Comparison of ENCODE assay signal across 19 cellular contexts in genomic region chr12:74782086-74782485, GRCh38.
DNase-seq lines count a peak whose midpoint lies in the region; ATAC-seq and TF ChIP-seq lines count a peak whose summit lies in the region.
"Had no signal": no experiment of that assay in that cellular context is flagged by ENCODE, and none has a peak within 500 bp of the region (broad histone marks: within the 10 kb centered on the region; RNA-seq: fewer than 3 reads in every experiment).

No MANE protein-coding gene starts in this region.

- peak overlapping the region in 3 of 5 experiments; percentile 11 to 64 (median 44) for H3K27ac Mint-ChIP-seq in brain

- H3K4me3 ChIP-seq in mesodermal cell (ENCODE audit: extremely low read depth, insufficient read depth, low read length, poor library complexity, severe bottlenecking) (no peak overlapping the region), skeletal muscle satellite cell (ENCODE audit: low read length) (no peak overlapping the region), MG63 (no peak overlapping the region)
- H3K4me3 ChIP-seq: K562 had no signal

- peak overlapping the region in 1 of 5 experiments; percentile 25 for H3K4me3 Mint-ChIP-seq in brain
- H3K4me3 Mint-ChIP-seq: CD4-positive, alpha-beta memory T cell had no signal

- peaks cover 30% of the 10 kb centered on the region for H3K4me1 Mint-ChIP-seq in brain
- H3K4me1 Mint-ChIP-seq: CD4-positive, alpha-beta memory T cell had no signal

- H3K9me3 Mint-ChIP-seq in brain: no peaks in the 10 kb centered on the region

- H3K4me2 ChIP-seq in skeletal muscle satellite cell (ENCODE audit: low read length): peak overlapping the region; percentile 18

- H3K9me3 ChIP-seq in mesodermal cell (ENCODE audit: control insufficient read depth, low read length) (no peaks in the 10 kb centered on the region), skeletal muscle satellite cell (replicated peaks; ENCODE audit: low read length) (no peaks in the 10 kb centered on the region), MG63 (no peaks in the 10 kb centered on the region)
- H3K9me3 ChIP-seq: BE2C had no signal

- DNase-seq in HT1080 (ENCODE audit: low read depth) (peak; percentile 14), MG63 (no peak), MV-4-11 (lab: John Stamatoyannopoulos, UW) (no peak)
- DNase-seq: BE2C; CD4-positive, alpha-beta memory T cell; DMS79 treated with DMSO at 0.1 percent for 48 hours; GOT3; NCI-H1092 treated with DMSO at 0.1 percent for 48 hours; NCI-H1694 treated with DMSO at 0.1 percent for 48 hours; NCI-H2107; NCI-H345; NCI-H526 treated with DMSO at 0.1 percent for 48 hours; NK-92 treated with Interleukin-12 subunit alpha and Interleukin-12 subunit beta, amount 100 ng/mL, for 24 hours; SHP77 had no signal

- peaks cover 5% of the 10 kb centered on the region for H3K27me3 Mint-ChIP-seq in brain
- H3K27me3 Mint-ChIP-seq: CD4-positive, alpha-beta memory T cell had no signal

- H3K27ac ChIP-seq in mesodermal cell (ENCODE audit: low read depth, low read length, severe bottlenecking): peak overlapping the region; percentile 76

- H3K27me3 ChIP-seq in skeletal muscle satellite cell (ENCODE audit: control insufficient read depth, insufficient read depth, low read length) (no peaks in the 10 kb centered on the region), MG63 (no peaks in the 10 kb centered on the region)
- H3K27me3 ChIP-seq: BE2C had no signal

- H3K36me3 ChIP-seq in mesodermal cell (ENCODE audit: control insufficient read depth, insufficient read depth, low read length): no peaks in the 10 kb centered on the region
- no peaks in the 10 kb centered on the region for H3K36me3 ChIP-seq in skeletal muscle satellite cell (ENCODE audit: insufficient read depth, low read length)
- no peaks in the 10 kb centered on the region for H3K36me3 ChIP-seq in MG63
- H3K36me3 ChIP-seq: BE2C had no signal

- no peak overlapping the region for H3K9ac ChIP-seq in skeletal muscle satellite cell (ENCODE audit: low read depth, low read length)

- no peak for ATAC-seq in GM18907 (IDR thresholded peaks at IDR 0.05; ENCODE audit: unreplicated experiment)
- ATAC-seq: K562 had no signal

- no peaks in the 10 kb centered on the region for H3K36me3 Mint-ChIP-seq in brain
- H3K36me3 Mint-ChIP-seq: CD4-positive, alpha-beta memory T cell had no signal

- WGBS in mesodermal cell (ENCODE audit: insufficient coverage in 2 of 2), 2 experiments: no CpG with 5 or more reads among the region's 1 CpG

- H3K4me1 ChIP-seq in mesodermal cell (ENCODE audit: control insufficient read depth, insufficient read depth, low read length, poor library complexity, severe bottlenecking) (peaks cover 21% of the 10 kb centered on the region), skeletal muscle satellite cell (ENCODE audit: control insufficient read depth, insufficient read depth, low read length) (peaks cover 38% of the 10 kb centered on the region)
- H3K4me1 ChIP-seq: BE2C had no signal

- no peak for TF ChIP-seq CTCF in brain (conservative IDR thresholded peaks at IDR 0.05)
